Comparison of ENCODE assay signal across 8 cellular contexts in genomic region chr2:190885844-190886243, GRCh38. TPM values are rescaled to one million over a fixed set of nuclear protein-coding genes. Genes with fewer than 3 reads are reported as not detected.
A peak's percentile ranks its signal among the peaks of the same experiment; 100 is the strongest.
DNase-seq lines count a peak whose midpoint lies in the region; ATAC-seq and TF ChIP-seq lines count a peak whose summit lies in the region.
"Not testable (repeated sequence)": the region's sequence is repeated elsewhere in the genome, so short reads cannot be mapped to it uniquely, and the experiment has no call there.

No MANE protein-coding gene starts in this region.

- H3K4me1 ChIP-seq in OCI-LY1 (ENCODE audit: insufficient read depth, low read length, severe bottlenecking) (peaks cover 81% of the 10 kb centered on the region), smooth muscle cell (ENCODE audit: low read depth) (peaks cover 28% of the 10 kb centered on the region)
- H3K4me1 ChIP-seq in mesenchymal stem cell (ENCODE audit: control insufficient read depth, insufficient read depth, low read depth, low read length), result not testable (repeated sequence)

- not testable (repeated sequence) for H4K8ac ChIP-seq in mesenchymal stem cell (ENCODE audit: low read length)

- not testable (repeated sequence) for H3F3A ChIP-seq in OCI-LY1 (ENCODE audit: insufficient read depth, low read length); smooth muscle cell (ENCODE audit: low read depth)

- not testable (repeated sequence) for H3K18ac ChIP-seq in mesenchymal stem cell (ENCODE audit: low read depth in 1 of 2, low read length in 2 of 2)

- peak overlapping the region; percentile 42 for H3K4me3 ChIP-seq in AG10803 (ENCODE audit: low read length)
- H3K4me3 ChIP-seq in GM08714 (ENCODE audit: low read length), result peak overlapping the region; percentile 41; the same call in 1 of the 2 replicates
- not testable (repeated sequence) for H3K4me3 ChIP-seq in OCI-LY1 (ENCODE audit: low read depth, low read length, poor library complexity, severe bottlenecking)
- H3K4me3 ChIP-seq in mesenchymal stem cell (ENCODE audit: insufficient read depth in 1 of 2, low read depth in 1 of 2, low read length in 2 of 2), result peak overlapping the region in 1 of 2 experiments; percentile 40
- H3K4me3 ChIP-seq in smooth muscle cell, result peak overlapping the region; percentile 79

- not testable (repeated sequence) for H2BK15ac ChIP-seq in mesenchymal stem cell (ENCODE audit: low read depth, poor library complexity, severe bottlenecking)

- peaks cover 56% of the 10 kb centered on the region for H3K4me1 Mint-ChIP-seq in activated CD4-positive, alpha-beta memory T cell treated with anti-CD3 and anti-CD28 coated beads for 36 hours (ENCODE audit: low read depth)
- H3K4me1 Mint-ChIP-seq in effector memory CD8-positive, alpha-beta T cell (ENCODE audit: low read depth in 2 of 2), result peaks cover 40 to 59% of the 10 kb centered on the region in 2 donors

- H3K27me3 Mint-ChIP-seq in activated CD4-positive, alpha-beta memory T cell treated with anti-CD3 and anti-CD28 coated beads for 36 hours; effector memory CD8-positive, alpha-beta T cell: not testable (repeated sequence)

- peak overlapping the region; percentile 33; the same call in 1 of the 2 replicates for H3K4me2 ChIP-seq in OCI-LY1 (ENCODE audit: low read length)
- peak overlapping the region; percentile 49 for H3K4me2 ChIP-seq in mesenchymal stem cell (ENCODE audit: low read length, poor library complexity, severe bottlenecking)
- peak overlapping the region; percentile 93 for H3K4me2 ChIP-seq in smooth muscle cell

- H4K91ac ChIP-seq in mesenchymal stem cell (ENCODE audit: low read length), result not testable (repeated sequence)

- not testable (repeated sequence) for H3K9me3 ChIP-seq in OCI-LY1 (ENCODE audit: low read length); mesenchymal stem cell (ENCODE audit: control insufficient read depth, low read length); smooth muscle cell (replicated peaks; ENCODE audit: low read depth)

- H4K20me1 ChIP-seq in OCI-LY1 (ENCODE audit: insufficient read depth, low read length), result not testable (repeated sequence)
- peaks cover 99% of the 10 kb centered on the region for H4K20me1 ChIP-seq in smooth muscle cell (ENCODE audit: low read depth)

- H3K79me2 ChIP-seq in OCI-LY1 (ENCODE audit: insufficient read depth, low read length) (peaks cover 91% of the 10 kb centered on the region), smooth muscle cell (ENCODE audit: low read depth) (peaks cover 97% of the 10 kb centered on the region)

- not testable (repeated sequence) for ATAC-seq in activated naive CD4-positive, alpha-beta T cell treated with anti-CD3 and anti-CD28 coated beads, Interleukin-2, amount 50 U/mL, for 72 hours; effector memory CD8-positive, alpha-beta T cell (replicated peaks)

- H3K27ac ChIP-seq in OCI-LY1 (ENCODE audit: low read depth, low read length, poor library complexity, severe bottlenecking); mesenchymal stem cell (ENCODE audit: low read length, poor library complexity, severe bottlenecking); smooth muscle cell (ENCODE audit: low read depth): not testable (repeated sequence)

- H3K14ac ChIP-seq in mesenchymal stem cell (ENCODE audit: low read length in 2 of 2), result not testable (repeated sequence)

- H2AK5ac ChIP-seq in mesenchymal stem cell (ENCODE audit: low read length, severe bottlenecking), result not testable (repeated sequence)

- CTCF ChIA-PET in activated CD4-positive, alpha-beta memory T cell treated with anti-CD3 and anti-CD28 coated beads for 36 hours (lab: Charles Lee), result interaction anchor here (0.6 to 3.7 kb wide), 4 partner anchors 35 to 225 kb away, joined by 3 to 14 read pairs (median 4); no protein-coding TSS in a partner anchor

- peak overlapping the region; percentile 52 for H3K4me3 Mint-ChIP-seq in activated CD4-positive, alpha-beta memory T cell treated with anti-CD3 and anti-CD28 coated beads for 36 hours
- peak overlapping the region; percentile 58 to 98 for H3K4me3 Mint-ChIP-seq in effector memory CD8-positive, alpha-beta T cell

- H2BK120ac ChIP-seq in mesenchymal stem cell (ENCODE audit: low read depth, low read length), result not testable (repeated sequence)

- POLR2A ChIA-PET in activated CD4-positive, alpha-beta memory T cell treated with anti-CD3 and anti-CD28 coated beads for 36 hours (lab: Charles Lee), result interaction anchor here (3.8 kb wide), 1 partner anchor 18 kb away, joined by 15 read pairs; no protein-coding TSS in a partner anchor

- peaks cover 38% of the 10 kb centered on the region; the same call in 1 of the 2 replicates for H3K36me3 ChIP-seq in OCI-LY1 (ENCODE audit: insufficient read depth, low read length)
- H3K36me3 ChIP-seq in mesenchymal stem cell (ENCODE audit: control insufficient read depth in 1 of 2, insufficient read depth in 2 of 2, low read depth in 1 of 2, low read length in 2 of 2); smooth muscle cell (ENCODE audit: low read depth): not testable (repeated sequence)

- not testable (repeated sequence) for H3K9ac ChIP-seq in OCI-LY1 (ENCODE audit: low read length); mesenchymal stem cell (ENCODE audit: low read length); smooth muscle cell (ENCODE audit: low read depth)

- H3K4ac ChIP-seq in mesenchymal stem cell (ENCODE audit: low read depth in 1 of 2, low read length in 2 of 2), result not testable (repeated sequence)

- H3K79me1 ChIP-seq in mesenchymal stem cell (replicated peaks; ENCODE audit: low read length, poor library complexity, severe bottlenecking), result not testable (repeated sequence)

- H2AFZ ChIP-seq in OCI-LY1 (ENCODE audit: low read length); mesenchymal stem cell (ENCODE audit: low read depth, low read length); smooth muscle cell (ENCODE audit: low read depth): not testable (repeated sequence)

- H3K36me3 Mint-ChIP-seq in activated CD4-positive, alpha-beta memory T cell treated with anti-CD3 and anti-CD28 coated beads for 36 hours, result peaks cover 52% of the 10 kb centered on the region
- peaks cover 26 to 64% of the 10 kb centered on the region in 2 donors for H3K36me3 Mint-ChIP-seq in activated naive CD4-positive, alpha-beta T cell treated with anti-CD3 and anti-CD28 coated beads, Interleukin-2, amount 50 U/mL, for 72 hours
- peaks cover 64% of the 10 kb centered on the region for H3K36me3 Mint-ChIP-seq in effector memory CD8-positive, alpha-beta T cell (ENCODE audit: insufficient read depth)

- H3K23ac ChIP-seq in mesenchymal stem cell (ENCODE audit: low read length in 2 of 2), result not testable (repeated sequence)

- not testable (repeated sequence) for H3K27me3 ChIP-seq in OCI-LY1 (ENCODE audit: insufficient read depth, low read length); mesenchymal stem cell (ENCODE audit: control insufficient read depth in 1 of 2, insufficient read depth in 1 of 2, low read length in 2 of 2); smooth muscle cell (ENCODE audit: low read depth)

- 94% methylated on average over 5 of the region's 6 CpGs for WGBS in mesenchymal stem cell
- WGBS in smooth muscle cell (ENCODE audit: low lambda C conversion rate), result 93% methylated on average over 6 of the region's 6 CpGs

- not testable (repeated sequence) for H2BK12ac ChIP-seq in mesenchymal stem cell (ENCODE audit: low read length in 2 of 2)

- peak overlapping the region; percentile 49 for H3K27ac Mint-ChIP-seq in activated CD4-positive, alpha-beta memory T cell treated with anti-CD3 and anti-CD28 coated beads for 36 hours
- peak overlapping the region; percentile 56 to 99 for H3K27ac Mint-ChIP-seq in activated naive CD4-positive, alpha-beta T cell treated with anti-CD3 and anti-CD28 coated beads, Interleukin-2, amount 50 U/mL, for 72 hours
- H3K27ac Mint-ChIP-seq in effector memory CD8-positive, alpha-beta T cell, result peak overlapping the region; percentile 34 to 99

- H3K9me2 ChIP-seq in OCI-LY1 (ENCODE audit: low read depth, low read length), result not testable (repeated sequence)

- TF ChIP-seq CTCF in AG10803 (conservative IDR thresholded peaks at IDR 0.05; ENCODE audit: low read length); OCI-LY1 (IDR thresholded peaks at IDR 0.05; ENCODE audit: low read length); smooth muscle cell (IDR thresholded peaks at IDR 0.05; ENCODE audit: borderline replicate concordance, insufficient read depth, poor library complexity, severe bottlenecking): not testable (repeated sequence)

- intact Hi-C loops in activated CD4-positive, alpha-beta memory T cell treated with anti-CD3 and anti-CD28 coated beads for 36 hours (cut with micrococcal nuclease), result not testable (repeated sequence)

- H2BK5ac ChIP-seq in mesenchymal stem cell (ENCODE audit: low read depth, low read length, poor library complexity, severe bottlenecking), result not testable (repeated sequence)

- H3K9me3 Mint-ChIP-seq in activated CD4-positive, alpha-beta memory T cell treated with anti-CD3 and anti-CD28 coated beads for 36 hours; activated naive CD4-positive, alpha-beta T cell treated with anti-CD3 and anti-CD28 coated beads, Interleukin-2, amount 50 U/mL, for 72 hours; effector memory CD8-positive, alpha-beta T cell: not testable (repeated sequence)

- DNase-seq in AG10803 (ENCODE audit: low read depth); activated CD4-positive, alpha-beta memory T cell treated with anti-CD3 and anti-CD28 coated beads for 36 hours; activated naive CD4-positive, alpha-beta T cell treated with anti-CD3 and anti-CD28 coated beads, Interleukin-2, amount 50 U/mL, for 72 hours (ENCODE audit: low spot score in 2 of 2); effector memory CD8-positive, alpha-beta T cell; mesenchymal stem cell; smooth muscle cell (lab: John Stamatoyannopoulos, UW; ENCODE audit: unreplicated experiment): not testable (repeated sequence)

RNA-seq across cellular contexts. Expression of gene GLS, which starts 5.2 kb away (rescaled TPM):
- 100 to 1,000 TPM; 209 to 210 TPM for total RNA-seq in activated CD4-positive, alpha-beta memory T cell treated with anti-CD3 and anti-CD28 coated beads for 36 hours
- 100 to 1,000 TPM; 282 to 501 TPM for total RNA-seq in activated naive CD4-positive, alpha-beta T cell treated with anti-CD3 and anti-CD28 coated beads, Interleukin-2, amount 50 U/mL, for 72 hours
- 33.6 TPM for polyA plus RNA-seq in mesenchymal stem cell (2013, experiment 1 of 2)
- polyA plus RNA-seq in mesenchymal stem cell (2013, experiment 2 of 2), result 34.7 TPM
- total RNA-seq in smooth muscle cell, result 454 and 515 TPM in 2 replicates
- 76.2 and 114 TPM in 2 replicates for polyA plus RNA-seq in smooth muscle cell

Comparison
In these comparisons a context has a peak if more than half of its experiments do, and no peak if none do; other contexts are left out.
1. H3K4me2 ChIP-seq: peak in every context shown above with its lines; median percentile 93 in smooth muscle cell; 49 in mesenchymal stem cell; 33 in OCI-LY1.